In the genomic region with DNA sequence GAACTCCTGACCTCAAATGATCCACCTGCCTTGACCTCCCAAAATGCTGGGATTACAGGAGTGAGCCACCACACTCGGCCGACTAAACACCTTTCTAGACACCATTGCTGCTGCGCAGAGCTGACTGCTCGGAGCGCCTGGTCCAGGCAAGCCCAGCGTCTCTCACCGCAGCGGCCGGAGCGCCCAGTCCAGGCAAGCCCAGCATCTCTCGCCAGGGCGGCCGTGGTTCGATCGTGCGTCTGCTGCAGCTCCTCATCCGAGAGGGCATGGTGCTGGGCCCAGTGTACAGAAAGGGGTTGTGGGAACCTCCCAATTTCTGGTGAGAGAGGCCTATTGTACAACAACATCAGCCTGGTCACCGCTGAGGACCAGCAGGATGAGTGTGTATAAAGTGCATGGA, we compare ENCODE assay signal across 5 cellular contexts.
"Had no signal": no experiment of that assay in that cellular context is flagged by ENCODE, and none has a peak within 500 bp of the region (broad histone marks: within the 10 kb centered on the region; RNA-seq: fewer than 3 reads in every experiment).

No MANE protein-coding gene starts in this region.

- H3K36me3 Mint-ChIP-seq: IgD-negative memory B cell had no signal

- H3K9me3 Mint-ChIP-seq: IgD-negative memory B cell had no signal

- DNase-seq: IMR-90 had no signal

- H3K27ac ChIP-seq: HL-60 had no signal

- ATAC-seq: HepG2, K562 had no signal

- H3K4me3 ChIP-seq: K562 had no signal

- H3K4me3 Mint-ChIP-seq: IgD-negative memory B cell had no signal

- H3K27ac Mint-ChIP-seq: IgD-negative memory B cell had no signal
